19 cellular contexts compared by ENCODE assay signal in genomic region chr13:98835156-98835555, GRCh38.
"Had no signal": no experiment of that assay in that cellular context is flagged by ENCODE, and none has a peak within 500 bp of the region (broad histone marks: within the 10 kb centered on the region; RNA-seq: fewer than 3 reads in every experiment).

No MANE protein-coding gene starts in this region.

- H3K36me3 Mint-ChIP-seq: natural killer cell treated with Interleukin-12 subunit alpha and Interleukin-12 subunit beta and Interleukin-15 and Interleukin-18, amount 100 ng/mL, for 72 hours had no signal

- H3K36me3 ChIP-seq: brain microvascular endothelial cell had no signal

- H3K9me3 ChIP-seq: lower lobe of right lung, sigmoid colon, thoracic aorta, upper lobe of right lung had no signal

- H3K27ac ChIP-seq: brain microvascular endothelial cell, lower lobe of right lung, sigmoid colon, thoracic aorta, upper lobe of right lung had no signal

- H3K27me3 Mint-ChIP-seq: activated CD4-positive, alpha-beta T cell treated with anti-CD3 and anti-CD28 coated beads, Interleukin-2, amount 10 ng/mL, durations not matched to agents 24 days and 14 days; activated CD8-positive, alpha-beta T cell treated with anti-CD3 and anti-CD28 coated beads for 36 hours; activated naive CD8-positive, alpha-beta T cell treated with anti-CD3 and anti-CD28 coated beads, Interleukin-2, amount 10 ng/mL, durations not matched to agents 7 days and 5 days; natural killer cell treated with Interleukin-12 subunit alpha and Interleukin-12 subunit beta and Interleukin-15 and Interleukin-18, amount 100 ng/mL, for 72 hours; stimulated activated memory B cell treated with anti-CD40 and anti-IgM and Interleukin-4, amounts not matched to agents 10 μg/mL and 1 μg/mL and 100 μg/mL, for 72 hours had no signal

- H3K27me3 ChIP-seq: brain microvascular endothelial cell, sigmoid colon, upper lobe of right lung had no signal

- H3K4me3 ChIP-seq: lower lobe of right lung, sigmoid colon, thoracic aorta, upper lobe of right lung had no signal

- H3K4me1 Mint-ChIP-seq: activated CD4-positive, alpha-beta T cell treated with anti-CD3 and anti-CD28 coated beads, Interleukin-2, amount 10 ng/mL, durations not matched to agents 24 days and 14 days; activated naive CD8-positive, alpha-beta T cell treated with anti-CD3 and anti-CD28 coated beads, Interleukin-2, amount 10 ng/mL, durations not matched to agents 7 days and 5 days; stimulated activated memory B cell treated with anti-CD40 and anti-IgM and Interleukin-4, amounts not matched to agents 10 μg/mL and 1 μg/mL and 100 μg/mL, for 72 hours had no signal

- H3K27ac Mint-ChIP-seq: activated CD4-positive, alpha-beta T cell treated with anti-CD3 and anti-CD28 coated beads, Interleukin-2, amount 10 ng/mL, durations not matched to agents 24 days and 14 days; activated CD8-positive, alpha-beta T cell treated with anti-CD3 and anti-CD28 coated beads for 36 hours; activated naive CD8-positive, alpha-beta T cell treated with anti-CD3 and anti-CD28 coated beads, Interleukin-2, amount 10 ng/mL, durations not matched to agents 7 days and 5 days; activated T-helper 2 cell treated with anti-CD3 and anti-CD28 coated beads, Interferon-gamma antibody, Interleukin-2, Interleukin-4, amounts not matched to agents 10 μg/mL and 5 μg/mL and 100 μg/mL, durations not matched to agents 14 hours and 24 hours and 36 hours; natural killer cell treated with Interleukin-12 subunit alpha and Interleukin-12 subunit beta and Interleukin-15 and Interleukin-18, amount 100 ng/mL, for 72 hours; stimulated activated memory B cell treated with anti-CD40 and anti-IgM and Interleukin-4, amounts not matched to agents 10 μg/mL and 1 μg/mL and 100 μg/mL, for 72 hours had no signal

- FAIRE-seq: frontal cortex had no signal

- H3K9me3 Mint-ChIP-seq: activated CD8-positive, alpha-beta T cell treated with anti-CD3 and anti-CD28 coated beads for 36 hours; activated naive CD8-positive, alpha-beta T cell treated with anti-CD3 and anti-CD28 coated beads, Interleukin-2, amount 10 ng/mL, durations not matched to agents 7 days and 5 days; activated T-helper 2 cell treated with anti-CD3 and anti-CD28 coated beads, Interferon-gamma antibody, Interleukin-2, Interleukin-4, amounts not matched to agents 10 μg/mL and 5 μg/mL and 100 μg/mL, durations not matched to agents 14 hours and 24 hours and 36 hours; natural killer cell treated with Interleukin-12 subunit alpha and Interleukin-12 subunit beta and Interleukin-15 and Interleukin-18, amount 100 ng/mL, for 72 hours; stimulated activated memory B cell treated with anti-CD40 and anti-IgM and Interleukin-4, amounts not matched to agents 10 μg/mL and 1 μg/mL and 100 μg/mL, for 72 hours had no signal

- H3K4me1 ChIP-seq: lower lobe of right lung, sigmoid colon, upper lobe of right lung had no signal

- DNase-seq: activated CD4-positive, alpha-beta T cell treated with anti-CD3 and anti-CD28 coated beads, Interleukin-2, amount 10 ng/mL, durations not matched to agents 24 days and 14 days; activated CD8-positive, alpha-beta T cell treated with anti-CD3 and anti-CD28 coated beads for 36 hours; activated naive CD4-positive, alpha-beta T cell treated with Interleukin-2 at 50 U/mL for 16 hours; activated naive CD8-positive, alpha-beta T cell treated with anti-CD3 and anti-CD28 coated beads, Interleukin-2, amount 10 ng/mL, durations not matched to agents 7 days and 5 days; activated T-cell treated with anti-CD3 and anti-CD28 coated beads, Interleukin-2, amount 50 U/mL, for 1 hour; brain microvascular endothelial cell; cortex of kidney; hypothalamus; islet precursor cell; left colon; lower lobe of right lung; sigmoid colon; stimulated activated CD4-positive, alpha-beta T cell treated with anti-CD3 and anti-CD28 coated beads, Interleukin-4, amount 100 ng/mL, for 24 hours; upper lobe of right lung had no signal

- H3K4me3 Mint-ChIP-seq: activated CD4-positive, alpha-beta T cell treated with anti-CD3 and anti-CD28 coated beads, Interleukin-2, amount 10 ng/mL, durations not matched to agents 24 days and 14 days; activated CD8-positive, alpha-beta T cell treated with anti-CD3 and anti-CD28 coated beads for 36 hours; activated naive CD8-positive, alpha-beta T cell treated with anti-CD3 and anti-CD28 coated beads, Interleukin-2, amount 10 ng/mL, durations not matched to agents 7 days and 5 days; natural killer cell treated with Interleukin-12 subunit alpha and Interleukin-12 subunit beta and Interleukin-15 and Interleukin-18, amount 100 ng/mL, for 72 hours; stimulated activated memory B cell treated with anti-CD40 and anti-IgM and Interleukin-4, amounts not matched to agents 10 μg/mL and 1 μg/mL and 100 μg/mL, for 72 hours had no signal
